In genomic region chr19:5587661-5588060, GRCh38 we compare ENCODE assay signal across 31 cellular contexts. TPM values are rescaled to one million over a fixed set of nuclear protein-coding genes. Genes with fewer than 3 reads are reported as not detected.
DNase-seq lines count a peak whose midpoint lies in the region; ATAC-seq and TF ChIP-seq lines count a peak whose summit lies in the region.
"Had no signal": no experiment of that assay in that cellular context is flagged by ENCODE, and none has a peak within 500 bp of the region (broad histone marks: within the 10 kb centered on the region; RNA-seq: fewer than 3 reads in every experiment).

No MANE protein-coding gene starts in this region.

- DNase-seq in NCI-H2196 (lab: John Stamatoyannopoulos, UW; ENCODE audit: unreplicated experiment) (peak; percentile 68), NCI-H2196 treated with DMSO at 0.1 percent for 48 hours (lab: John Stamatoyannopoulos, UW; ENCODE audit: unreplicated experiment) (no peak), COLO668 (lab: John Stamatoyannopoulos, UW; ENCODE audit: unreplicated experiment) (peak; percentile 91), NCI-H510A (lab: John Stamatoyannopoulos, UW) (peak; percentile 64), osteoblast (ENCODE audit: insufficient read length, low spot score, missing footprints) (peak; percentile 88), Calu3 (no peak)
- no peak for DNase-seq in stimulated activated CD4-positive, alpha-beta T cell treated with anti-CD3 and anti-CD28 coated beads, Interleukin-4, amount 100 ng/mL, for 4 hours
- DNase-seq: activated CD4-positive, alpha-beta memory T cell treated with anti-CD3 and anti-CD28 coated beads for 36 hours; activated CD8-positive, alpha-beta memory T cell treated with anti-CD3 and anti-CD28 coated beads, Interleukin-2, amount 50 U/mL, for 48 hours; immature natural killer cell; left colon; mammary epithelial cell; MM.1S; NCI-H524; NK-92 treated with Interleukin-12 subunit alpha and Interleukin-12 subunit beta, amount 100 ng/mL, for 24 hours; PC-3; stimulated activated naive CD4-positive, alpha-beta T cell treated with Interleukin-2 at 50 U/mL for 16 hours; T-helper 2 cell; upper lobe of left lung had no signal

- intact Hi-C loops in Calu3 (cut with micrococcal nuclease; ENCODE audit: unreplicated experiment): no loop called here

- peaks cover 38% of the 10 kb centered on the region for H3K36me3 Mint-ChIP-seq in Calu3 (ENCODE audit: insufficient read depth, unreplicated experiment)
- H3K36me3 Mint-ChIP-seq: natural killer cell treated with Interleukin-12 subunit alpha and Interleukin-12 subunit beta and Interleukin-15 and Interleukin-18, amount 100 ng/mL, for 72 hours had no signal

- H3K27me3 Mint-ChIP-seq in Calu3 (ENCODE audit: unreplicated experiment): no peaks in the 10 kb centered on the region
- H3K27me3 Mint-ChIP-seq: activated CD4-positive, alpha-beta memory T cell treated with anti-CD3 and anti-CD28 coated beads for 36 hours; activated naive CD8-positive, alpha-beta T cell; natural killer cell treated with Interleukin-12 subunit alpha and Interleukin-12 subunit beta and Interleukin-15 and Interleukin-18, amount 100 ng/mL, for 72 hours had no signal

- no peak overlapping the region for H3K4me2 ChIP-seq in osteoblast (ENCODE audit: insufficient read depth, low read length)
- H3K4me2 ChIP-seq: KMS-11 had no signal

- no TSS peak for BruUV-seq in Calu3 (replicated peaks; lab: Mats Ljungman, UMichigan)

- peaks cover 62% of the 10 kb centered on the region for H3K36me3 ChIP-seq in osteoblast (ENCODE audit: insufficient read depth, low read length)

- H3K4me3 ChIP-seq in osteoblast (ENCODE audit: insufficient read depth, low read length): no peak overlapping the region
- H3K4me3 ChIP-seq: mucosa of descending colon, suprapubic skin, upper lobe of left lung had no signal

- TF ChIP-seq CTCF in osteoblast (IDR thresholded peaks at IDR 0.05; ENCODE audit: extremely low read depth, low read depth, low read length): no peak
- TF ChIP-seq CTCF in Calu3 (IDR thresholded peaks at IDR 0.05; ENCODE audit: unreplicated experiment): no peak

- CTCF ChIA-PET in Calu3 (lab: Charles Lee): no interaction called here

- no peaks in the 10 kb centered on the region for H3K4me1 Mint-ChIP-seq in Calu3 (ENCODE audit: low read depth, unreplicated experiment)

- no peaks in the 10 kb centered on the region for H3K4me1 ChIP-seq in osteoblast (ENCODE audit: insufficient read depth, low read length)

- H3K27ac ChIP-seq in osteoblast (ENCODE audit: low read depth, low read length): no peak overlapping the region
- H3K27ac ChIP-seq: HL-60, KMS-11, suprapubic skin, upper lobe of left lung had no signal

- no peak overlapping the region for H3K27ac Mint-ChIP-seq in Calu3 (ENCODE audit: unreplicated experiment)
- H3K27ac Mint-ChIP-seq: activated naive CD8-positive, alpha-beta T cell; activated T-helper 2 cell treated with anti-CD3 and anti-CD28 coated beads, Interferon-gamma antibody, Interleukin-2, Interleukin-4, amounts not matched to agents 10 μg/mL and 5 μg/mL and 100 μg/mL, durations not matched to agents 14 hours and 24 hours and 36 hours; natural killer cell treated with Interleukin-12 subunit alpha and Interleukin-12 subunit beta and Interleukin-15 and Interleukin-18, amount 100 ng/mL, for 72 hours had no signal

- no peaks in the 10 kb centered on the region for H3K79me2 ChIP-seq in osteoblast (ENCODE audit: insufficient read depth, low read length)

- H2AFZ ChIP-seq in osteoblast (ENCODE audit: low read length): no peak overlapping the region

- no peaks in the 10 kb centered on the region for H3K9me3 Mint-ChIP-seq in Calu3 (ENCODE audit: low read depth, unreplicated experiment)
- H3K9me3 Mint-ChIP-seq: activated CD4-positive, alpha-beta memory T cell treated with anti-CD3 and anti-CD28 coated beads for 36 hours; activated T-helper 2 cell treated with anti-CD3 and anti-CD28 coated beads, Interferon-gamma antibody, Interleukin-2, Interleukin-4, amounts not matched to agents 10 μg/mL and 5 μg/mL and 100 μg/mL, durations not matched to agents 14 hours and 24 hours and 36 hours; immature natural killer cell; natural killer cell treated with Interleukin-12 subunit alpha and Interleukin-12 subunit beta and Interleukin-15 and Interleukin-18, amount 100 ng/mL, for 72 hours had no signal

- H3K27me3 ChIP-seq in osteoblast (ENCODE audit: insufficient read depth, low read length): no peaks in the 10 kb centered on the region
- H3K27me3 ChIP-seq: suprapubic skin, upper lobe of left lung had no signal

- H3K4me3 Mint-ChIP-seq in Calu3 (ENCODE audit: low read depth, unreplicated experiment): no peak overlapping the region
- H3K4me3 Mint-ChIP-seq: activated CD4-positive, alpha-beta memory T cell treated with anti-CD3 and anti-CD28 coated beads for 36 hours; activated naive CD8-positive, alpha-beta T cell; immature natural killer cell; natural killer cell treated with Interleukin-12 subunit alpha and Interleukin-12 subunit beta and Interleukin-15 and Interleukin-18, amount 100 ng/mL, for 72 hours had no signal

- no peaks in the 10 kb centered on the region for H3K9me3 ChIP-seq in osteoblast (ENCODE audit: low read depth, low read length)
- H3K9me3 ChIP-seq: mucosa of descending colon, suprapubic skin, upper lobe of left lung had no signal

- peaks cover 19% of the 10 kb centered on the region for H4K20me1 ChIP-seq in osteoblast (ENCODE audit: insufficient read depth, low read length)

- no peak for ATAC-seq in HG02588 (IDR thresholded peaks at IDR 0.05; ENCODE audit: unreplicated experiment)
- ATAC-seq: activated CD4-positive, CD25-positive, alpha-beta regulatory T cell treated with anti-CD3 and anti-CD28 coated beads, Interleukin-2, amount 50 U/mL, for 24 hours; left colon; mucosa of descending colon; natural killer cell treated with Interleukin-12 subunit alpha and Interleukin-12 subunit beta and Interleukin-15 and Interleukin-18, amount 100 ng/mL, for 72 hours; PC-3 had no signal

RNA-seq across cellular contexts. Expression of gene TINCR, which starts 19.9 kb away (rescaled TPM):
- total RNA-seq in osteoblast: under 0.01 and 0.36 TPM in 2 replicates
- total RNA-seq in Calu3 (2022): 0.27 and 0.40 TPM in 2 replicates
- total RNA-seq: glomerular endothelial cell, renal cortical epithelial cell, skeletal muscle tissue had no signal

RNA-seq across cellular contexts. Expression of gene SAFB2, which starts 34.9 kb away (rescaled TPM):
- total RNA-seq in osteoblast (38.0 and 43.0 TPM in 2 replicates), Calu3 (2022) (71.7 and 72.8 TPM in 2 replicates)

RNA-seq across cellular contexts. Expression of gene SAFB, which starts 35.2 kb away (rescaled TPM):
- total RNA-seq in osteoblast: 33.7 and 42.4 TPM in 2 replicates
- total RNA-seq in Calu3 (2022): 87.3 and 88.0 TPM in 2 replicates

Comparison
In these comparisons a context has a peak if more than half of its experiments do, and no peak if none do; other contexts are left out.
1. DNase-seq: peak in NCI-H2196 (single experiment), COLO668 (single experiment), NCI-H510A (single experiment) and osteoblast (single experiment); none in NCI-H2196 treated with DMSO at 0.1 percent for 48 hours (single experiment), Calu3 (single experiment) and stimulated activated CD4-positive, alpha-beta T cell treated with anti-CD3 and anti-CD28 coated beads, Interleukin-4, amount 100 ng/mL, for 4 hours (0 of 2).